18 cellular contexts compared by ENCODE assay signal in the genomic region with DNA sequence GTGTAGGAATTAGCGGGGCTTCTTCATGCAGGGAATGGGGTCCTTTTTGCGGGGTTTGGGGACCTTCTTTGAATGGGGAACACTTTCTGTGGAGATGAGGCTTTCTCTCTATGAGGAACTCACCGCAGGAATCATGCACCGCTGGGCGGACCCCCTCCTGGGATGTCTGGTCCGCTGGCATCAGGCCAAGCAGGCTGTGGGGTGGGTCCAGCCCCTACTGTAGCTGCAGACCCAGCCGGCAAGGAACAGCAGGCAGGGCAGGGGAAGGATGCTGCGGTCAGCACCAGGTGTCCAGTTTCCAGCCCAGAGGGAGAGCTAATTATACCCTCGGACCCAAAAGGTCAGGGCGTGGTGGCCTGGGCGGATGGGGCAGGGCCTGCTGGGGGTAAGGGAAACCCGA. TPM values are rescaled to one million over a fixed set of nuclear protein-coding genes. Genes with fewer than 3 reads are reported as not detected.
A peak's percentile ranks its signal among the peaks of the same experiment; 100 is the strongest.
DNase-seq lines count a peak whose midpoint lies in the region; ATAC-seq and TF ChIP-seq lines count a peak whose summit lies in the region.
"Had no signal": no experiment of that assay in that cellular context is flagged by ENCODE, and none has a peak within 500 bp of the region (broad histone marks: within the 10 kb centered on the region; RNA-seq: fewer than 3 reads in every experiment).

No MANE protein-coding gene starts in this region.

- H3K27ac Mint-ChIP-seq in neural crest cell (ENCODE audit: unreplicated experiment), result no peak overlapping the region
- no peak overlapping the region for H3K27ac Mint-ChIP-seq in activated T-helper 17 cell treated with anti-CD3 and anti-CD28 coated beads, Interleukin-2, amount 50 U/mL, for 72 hours
- H3K27ac Mint-ChIP-seq: activated CD4-positive, alpha-beta memory T cell treated with anti-CD3 and anti-CD28 coated beads for 36 hours; stimulated activated naive CD8-positive, alpha-beta T cell treated with anti-CD3 and anti-CD28 coated beads, Interleukin-15, amount 100 ng/mL, for 72 hours had no signal

- H3K4me1 ChIP-seq in DOHH2 (ENCODE audit: control insufficient read depth, low read length), result peaks cover 61% of the 10 kb centered on the region
- H3K4me1 ChIP-seq in Karpas-422 (ENCODE audit: low read length), result peaks cover 59% of the 10 kb centered on the region

- H3K4me2 ChIP-seq in DOHH2 (ENCODE audit: low read length) (peak overlapping the region; percentile 84), Karpas-422 (ENCODE audit: low read depth, low read length, poor library complexity, severe bottlenecking) (peak overlapping the region; percentile 97), SU-DHL-6 (ENCODE audit: low read depth, low read length, poor library complexity, severe bottlenecking) (no peak overlapping the region)
- H3K4me2 ChIP-seq: KMS-11 had no signal

- H3F3A ChIP-seq in DOHH2 (ENCODE audit: control insufficient read depth, insufficient read depth), result peaks cover 35% of the 10 kb centered on the region
- peaks cover 35% of the 10 kb centered on the region for H3F3A ChIP-seq in SU-DHL-6 (ENCODE audit: insufficient read depth)

- DNase-seq in Karpas-422 (peak; percentile 93), neural crest cell (ENCODE audit: low read depth, low spot score) (no peak), head of caudate nucleus (no peak)
- DNase-seq in activated naive CD4-positive, alpha-beta T cell treated with Interleukin-2 at 50 U/mL for 16 hours, result no peak
- DNase-seq: activated CD4-positive, alpha-beta memory T cell treated with anti-CD3 and anti-CD28 coated beads for 36 hours; cerebellar nuclear complex; foreskin melanocyte; NCI-H1694 treated with DMSO at 0.1 percent for 48 hours; nucleus accumbens; stimulated activated naive CD8-positive, alpha-beta T cell treated with anti-CD3 and anti-CD28 coated beads, Interleukin-15, amount 100 ng/mL, for 72 hours had no signal

- no peaks in the 10 kb centered on the region for H3K27me3 ChIP-seq in DOHH2 (ENCODE audit: control insufficient read depth, low read length)
- H3K27me3 ChIP-seq in Karpas-422 (ENCODE audit: low read length), result 0 out of 2 replicates have a peak, but pooled peaks cover 3% of the 10 kb centered on the region
- no peaks in the 10 kb centered on the region for H3K27me3 ChIP-seq in SU-DHL-6 (ENCODE audit: low read length)

- H3K27me3 Mint-ChIP-seq in neural crest cell (ENCODE audit: low read depth), result peaks cover 67% of the 10 kb centered on the region
- H3K27me3 Mint-ChIP-seq in activated T-helper 17 cell treated with anti-CD3 and anti-CD28 coated beads, Interleukin-2, amount 50 U/mL, for 72 hours, result peaks cover 26% of the 10 kb centered on the region

- peak overlapping the region; percentile 63 for H3K4me3 Mint-ChIP-seq in neural crest cell
- no peak overlapping the region for H3K4me3 Mint-ChIP-seq in activated T-helper 17 cell treated with anti-CD3 and anti-CD28 coated beads, Interleukin-2, amount 50 U/mL, for 72 hours
- H3K4me3 Mint-ChIP-seq: activated CD4-positive, alpha-beta memory T cell treated with anti-CD3 and anti-CD28 coated beads for 36 hours; stimulated activated naive CD8-positive, alpha-beta T cell treated with anti-CD3 and anti-CD28 coated beads, Interleukin-15, amount 100 ng/mL, for 72 hours had no signal

- H3K36me3 Mint-ChIP-seq in neural crest cell (ENCODE audit: low read depth), result no peaks in the 10 kb centered on the region
- no peaks in the 10 kb centered on the region for H3K36me3 Mint-ChIP-seq in activated T-helper 17 cell treated with anti-CD3 and anti-CD28 coated beads, Interleukin-2, amount 50 U/mL, for 72 hours (ENCODE audit: low read depth)
- H3K36me3 Mint-ChIP-seq: activated CD4-positive, alpha-beta memory T cell treated with anti-CD3 and anti-CD28 coated beads for 36 hours had no signal

- peak overlapping the region; percentile 63 for H3K9ac ChIP-seq in Karpas-422 (ENCODE audit: low read length)
- no peak overlapping the region for H3K9ac ChIP-seq in SU-DHL-6 (ENCODE audit: low read length)
- H3K9ac ChIP-seq: KMS-11 had no signal

- no peak for TF ChIP-seq CTCF in DOHH2 (IDR thresholded peaks at IDR 0.05; ENCODE audit: low read depth, low read length, poor library complexity, severe bottlenecking)
- no peak for TF ChIP-seq CTCF in SU-DHL-6 (IDR thresholded peaks at IDR 0.05; ENCODE audit: insufficient read depth, low read length, poor library complexity, severe bottlenecking)
- no peak for TF ChIP-seq CTCF in neural crest cell (conservative IDR thresholded peaks at IDR 0.05)

- peak overlapping the region; percentile 96 for H3K27ac ChIP-seq in DOHH2 (ENCODE audit: low read depth, low read length)
- H3K27ac ChIP-seq in Karpas-422 (ENCODE audit: low read length), result peak overlapping the region; percentile 94
- peak overlapping the region; percentile 70 for H3K27ac ChIP-seq in SU-DHL-6 (ENCODE audit: low read depth, low read length)
- H3K27ac ChIP-seq: KMS-11 had no signal

- H3K36me3 ChIP-seq in DOHH2 (ENCODE audit: control insufficient read depth, low read length) (peaks cover 36% of the 10 kb centered on the region), Karpas-422 (ENCODE audit: insufficient read depth, low read length) (no peaks in the 10 kb centered on the region; the same call in 1 of the 2 replicates), SU-DHL-6 (ENCODE audit: low read length) (no peaks in the 10 kb centered on the region)

- H3K79me2 ChIP-seq in DOHH2 (ENCODE audit: control insufficient read depth, low read length) (peaks cover 12% of the 10 kb centered on the region), Karpas-422 (ENCODE audit: low read length) (no peaks in the 10 kb centered on the region), SU-DHL-6 (ENCODE audit: insufficient read depth, low read length) (no peaks in the 10 kb centered on the region)

- H2AFZ ChIP-seq in Karpas-422 (ENCODE audit: low read length), result no peak overlapping the region
- no peak overlapping the region for H2AFZ ChIP-seq in SU-DHL-6 (ENCODE audit: low read depth, low read length, severe bottlenecking)

- H4K20me1 ChIP-seq in DOHH2 (ENCODE audit: control insufficient read depth, insufficient read depth, low read depth, low read length) (no peaks in the 10 kb centered on the region), Karpas-422 (ENCODE audit: insufficient read depth, low read depth, low read length) (no peaks in the 10 kb centered on the region), SU-DHL-6 (ENCODE audit: low read depth, low read length) (no peaks in the 10 kb centered on the region)

- H3K4me3 ChIP-seq in DOHH2 (ENCODE audit: low read length), result peak overlapping the region; percentile 80
- peak overlapping the region; percentile 70 for H3K4me3 ChIP-seq in Karpas-422 (ENCODE audit: low read length)
- no peak overlapping the region for H3K4me3 ChIP-seq in SU-DHL-6 (ENCODE audit: insufficient read depth, low read length, poor library complexity, severe bottlenecking)
- H3K4me3 ChIP-seq: lung had no signal

- H3K4me1 Mint-ChIP-seq in neural crest cell, result peaks cover 11% of the 10 kb centered on the region
- peaks cover 3% of the 10 kb centered on the region for H3K4me1 Mint-ChIP-seq in activated T-helper 17 cell treated with anti-CD3 and anti-CD28 coated beads, Interleukin-2, amount 50 U/mL, for 72 hours

- H3K9me2 ChIP-seq in DOHH2 (replicated peaks; ENCODE audit: control insufficient read depth, low read length), result no peaks in the 10 kb centered on the region
- no peaks in the 10 kb centered on the region for H3K9me2 ChIP-seq in Karpas-422 (replicated peaks; ENCODE audit: insufficient read depth, low read length)
- H3K9me2 ChIP-seq in SU-DHL-6 (replicated peaks; ENCODE audit: insufficient read depth, low read length), result no peaks in the 10 kb centered on the region

- no peaks in the 10 kb centered on the region for H3K9me3 Mint-ChIP-seq in neural crest cell
- H3K9me3 Mint-ChIP-seq in activated T-helper 17 cell treated with anti-CD3 and anti-CD28 coated beads, Interleukin-2, amount 50 U/mL, for 72 hours, result no peaks in the 10 kb centered on the region
- H3K9me3 Mint-ChIP-seq: activated CD4-positive, alpha-beta memory T cell treated with anti-CD3 and anti-CD28 coated beads for 36 hours; stimulated activated naive CD8-positive, alpha-beta T cell treated with anti-CD3 and anti-CD28 coated beads, Interleukin-15, amount 100 ng/mL, for 72 hours had no signal

- ATAC-seq in GM21717 (IDR thresholded peaks at IDR 0.05; ENCODE audit: unreplicated experiment), result no peak
- ATAC-seq in activated T-helper 17 cell treated with anti-CD3 and anti-CD28 coated beads, Interleukin-2, amount 50 U/mL, for 72 hours (replicated peaks), result no peak
- ATAC-seq: stimulated activated naive CD8-positive, alpha-beta T cell treated with anti-CD3 and anti-CD28 coated beads, Interleukin-15, amount 100 ng/mL, for 72 hours had no signal

- intact Hi-C loops in head of caudate nucleus (cut with DNase I), result no loop called here

- no peaks in the 10 kb centered on the region for H3K9me3 ChIP-seq in DOHH2 (ENCODE audit: control insufficient read depth, insufficient read depth, low read length)
- H3K9me3 ChIP-seq in Karpas-422 (ENCODE audit: low read length), result no peaks in the 10 kb centered on the region
- no peaks in the 10 kb centered on the region for H3K9me3 ChIP-seq in SU-DHL-6 (ENCODE audit: insufficient read depth, low read length)

RNA-seq across cellular contexts. Expression of a gene that starts 1.8 kb away (rescaled TPM):
- total RNA-seq in Karpas-422 (2014; rRNA removed; shearing (Covaris generic); ENCODE audit: low replicate concordance), result 23.4 and 48.3 TPM in 2 replicates
- not detected in 2 replicates for total RNA-seq in neural crest cell
- 1 to 10 TPM in 1 of 2 donors, under 1 TPM in 1; 0.28 to 4.6 TPM for total RNA-seq in activated T-helper 17 cell treated with anti-CD3 and anti-CD28 coated beads, Interleukin-2, amount 50 U/mL, for 72 hours
- total RNA-seq: endothelial cell of umbilical vein, SK-MEL-5 had no signal

RNA-seq across cellular contexts. Expression of a gene that starts 15.8 kb away (rescaled TPM):
- 221 and 239 TPM in 2 replicates for total RNA-seq in Karpas-422 (2014; rRNA removed; shearing (Covaris generic); ENCODE audit: low replicate concordance)
- total RNA-seq in neural crest cell, result not detected in 2 replicates
- total RNA-seq in activated T-helper 17 cell treated with anti-CD3 and anti-CD28 coated beads, Interleukin-2, amount 50 U/mL, for 72 hours, result 1 to 10 TPM; 1.9 to 2.4 TPM
- total RNA-seq: endothelial cell of umbilical vein, SK-MEL-5 had no signal

RNA-seq across cellular contexts. Expression of a gene that starts 41.8 kb away (rescaled TPM):
- total RNA-seq in Karpas-422 (2014; rRNA removed; shearing (Covaris generic); ENCODE audit: low replicate concordance), result 63.7 and 93.4 TPM in 2 replicates
- 125 and 129 TPM in 2 replicates for total RNA-seq in neural crest cell
- 10 to 100 TPM; 31.3 to 57.8 TPM for total RNA-seq in activated T-helper 17 cell treated with anti-CD3 and anti-CD28 coated beads, Interleukin-2, amount 50 U/mL, for 72 hours

RNA-seq across cellular contexts. Expression of a gene that starts 42.1 kb away (rescaled TPM):
- 1.2 TPM in 1 of 2 replicates, not detected in the other for total RNA-seq in Karpas-422 (2014; rRNA removed; shearing (Covaris generic); ENCODE audit: low replicate concordance)
- total RNA-seq in neural crest cell, result 1.1 and 1.3 TPM in 2 replicates
- 1 to 10 TPM in 1 of 2 donors, under 1 TPM in 1; 0.39 to 1.2 TPM for total RNA-seq in activated T-helper 17 cell treated with anti-CD3 and anti-CD28 coated beads, Interleukin-2, amount 50 U/mL, for 72 hours

RNA-seq across cellular contexts. Expression of a gene that starts 50.4 kb away (rescaled TPM):
- total RNA-seq in Karpas-422 (2014; rRNA removed; shearing (Covaris generic); ENCODE audit: low replicate concordance), result 53.4 and 98.8 TPM in 2 replicates
- total RNA-seq in neural crest cell, result 151 and 160 TPM in 2 replicates
- 100 to 1,000 TPM; 146 to 202 TPM for total RNA-seq in activated T-helper 17 cell treated with anti-CD3 and anti-CD28 coated beads, Interleukin-2, amount 50 U/mL, for 72 hours

Comparison
In these comparisons a context has a peak if more than half of its experiments do, and no peak if none do; other contexts are left out.
1. RNA of a gene that starts 15.8 kb away (total RNA-seq): 221 to 239 TPM in Karpas-422; 1.9 to 2.4 TPM in activated T-helper 17 cell treated with anti-CD3 and anti-CD28 coated beads, Interleukin-2, amount 50 U/mL, for 72 hours and not detected in neural crest cell; every median in the first group is over 10 times any median in the second.
2. Peak in every context shown above with its lines, with median percentiles within 50 percentile points of each other: H3K27ac ChIP-seq.